17 cellular contexts compared by ENCODE assay signal in genomic region chr3:43246956-43247355, GRCh38. TPM values are rescaled to one million over a fixed set of nuclear protein-coding genes. Genes with fewer than 3 reads are reported as not detected.
DNase-seq lines count a peak whose midpoint lies in the region; ATAC-seq and TF ChIP-seq lines count a peak whose summit lies in the region.
"Had no signal": no experiment of that assay in that cellular context is flagged by ENCODE, and none has a peak within 500 bp of the region (broad histone marks: within the 10 kb centered on the region; RNA-seq: fewer than 3 reads in every experiment).

No MANE protein-coding gene starts in this region.

- CTCF ChIA-PET in activated CD4-positive, alpha-beta T cell treated with anti-CD3 and anti-CD28 coated beads for 36 hours (lab: Charles Lee): interaction anchor here (0.7 to 1.5 kb wide), 2 partner anchors 21 to 53 kb away, joined by 3 to 4 read pairs; no protein-coding TSS in a partner anchor

- H3K4me3 ChIP-seq in left ventricle myocardium inferior: no peak overlapping the region
- H3K4me3 ChIP-seq in effector memory CD4-positive, alpha-beta T cell (ENCODE audit: insufficient read depth, low read depth, low read length, poor library complexity, severe bottlenecking): no peak overlapping the region
- H3K4me3 ChIP-seq: cardiac muscle cell, MG63, skin epidermis, thyroid gland had no signal

- H3K4me3 Mint-ChIP-seq in activated CD4-positive, alpha-beta T cell treated with anti-CD3 and anti-CD28 coated beads for 36 hours: no peak overlapping the region
- H3K4me3 Mint-ChIP-seq in T-helper 17 cell: no peak overlapping the region

- no peak for DNase-seq in activated CD4-positive, alpha-beta T cell treated with anti-CD3 and anti-CD28 coated beads for 36 hours
- no peak for DNase-seq in activated CD4-positive, alpha-beta T cell treated with anti-CD3 and anti-CD28 coated beads, Interleukin-2, amount 50 U/mL, for 4 hours
- DNase-seq in T-helper 17 cell (no peak), left ventricle myocardium inferior (no peak), pons (ENCODE audit: low spot score) (peak; percentile 9), UCSD-AML1 (lab: John Stamatoyannopoulos, UW; ENCODE audit: unreplicated experiment) (no peak)
- no peak for DNase-seq in effector memory CD4-positive, alpha-beta T cell
- DNase-seq: activated CD4-positive, CD25-positive, alpha-beta regulatory T cell; MG63; NCI-H2107; SK-N-SH; thyroid gland had no signal

- H3K27me3 ChIP-seq in left ventricle myocardium inferior (ENCODE audit: low read depth): no peaks in the 10 kb centered on the region
- H3K27me3 ChIP-seq in effector memory CD4-positive, alpha-beta T cell (replicated peaks; ENCODE audit: control insufficient read depth, insufficient read depth, low read length, poor library complexity, severe bottlenecking): no peaks in the 10 kb centered on the region
- H3K27me3 ChIP-seq: cardiac muscle cell, MG63, thyroid gland had no signal

- H3K9me3 Mint-ChIP-seq in activated CD4-positive, alpha-beta T cell treated with anti-CD3 and anti-CD28 coated beads for 36 hours (ENCODE audit: low read depth): peaks cover 3% of the 10 kb centered on the region

- ATAC-seq in activated CD4-positive, alpha-beta T cell treated with anti-CD3 and anti-CD28 coated beads for 36 hours: no peak
- ATAC-seq in T-helper 17 cell: peak; percentile 65
- no peak for ATAC-seq in GM21381 (IDR thresholded peaks at IDR 0.05; ENCODE audit: unreplicated experiment)

- no peaks in the 10 kb centered on the region for H3K36me3 Mint-ChIP-seq in activated CD4-positive, alpha-beta T cell treated with anti-CD3 and anti-CD28 coated beads for 36 hours (ENCODE audit: low read depth)
- peaks cover 2% of the 10 kb centered on the region for H3K36me3 Mint-ChIP-seq in T-helper 17 cell (ENCODE audit: low read depth)

- intact Hi-C loops in activated CD4-positive, alpha-beta T cell treated with anti-CD3 and anti-CD28 coated beads for 36 hours (cut with DNase I, micrococcal nuclease): no loop called here
- intact Hi-C loops in left ventricle myocardium inferior (cut with micrococcal nuclease): no loop called here

- no peaks in the 10 kb centered on the region for H3K27me3 Mint-ChIP-seq in activated CD4-positive, alpha-beta T cell treated with anti-CD3 and anti-CD28 coated beads for 36 hours
- H3K27me3 Mint-ChIP-seq in T-helper 17 cell: no peaks in the 10 kb centered on the region

- peaks cover 50% of the 10 kb centered on the region for H3K4me1 Mint-ChIP-seq in activated CD4-positive, alpha-beta T cell treated with anti-CD3 and anti-CD28 coated beads for 36 hours
- peaks cover 29% of the 10 kb centered on the region for H3K4me1 Mint-ChIP-seq in T-helper 17 cell

- H3K27ac Mint-ChIP-seq in activated CD4-positive, alpha-beta T cell treated with anti-CD3 and anti-CD28 coated beads for 36 hours: peak overlapping the region; percentile 44
- peak overlapping the region; percentile 17 for H3K27ac Mint-ChIP-seq in T-helper 17 cell

- POLR2A ChIA-PET in activated CD4-positive, alpha-beta T cell treated with anti-CD3 and anti-CD28 coated beads for 36 hours (lab: Charles Lee): no interaction called here

- H3K36me3 ChIP-seq in left ventricle myocardium inferior: no peaks in the 10 kb centered on the region
- no peaks in the 10 kb centered on the region for H3K36me3 ChIP-seq in effector memory CD4-positive, alpha-beta T cell (ENCODE audit: control insufficient read depth, insufficient read depth, low read length)
- H3K36me3 ChIP-seq: cardiac muscle cell, MG63, thyroid gland had no signal

- no peaks in the 10 kb centered on the region for H3K9me3 ChIP-seq in T-helper 17 cell (ENCODE audit: control insufficient read depth, low read length, poor library complexity, severe bottlenecking)
- peaks cover 10% of the 10 kb centered on the region for H3K9me3 ChIP-seq in left ventricle myocardium inferior (replicated peaks)
- no peaks in the 10 kb centered on the region for H3K9me3 ChIP-seq in effector memory CD4-positive, alpha-beta T cell (ENCODE audit: control insufficient read depth, low read length)
- H3K9me3 ChIP-seq: MG63, SK-N-SH, thyroid gland had no signal

- no peak for TF ChIP-seq CTCF in left ventricle myocardium inferior (IDR thresholded peaks at IDR 0.05; ENCODE audit: borderline replicate concordance)

- peaks cover 52% of the 10 kb centered on the region for H3K4me1 ChIP-seq in left ventricle myocardium inferior
- H3K4me1 ChIP-seq in effector memory CD4-positive, alpha-beta T cell (ENCODE audit: control insufficient read depth, insufficient read depth, low read length, poor library complexity, severe bottlenecking): peaks cover 15% of the 10 kb centered on the region
- H3K4me1 ChIP-seq: thyroid gland had no signal

- H3K27ac ChIP-seq in left ventricle myocardium inferior (replicated peaks): peak overlapping the region; percentile 78
- H3K27ac ChIP-seq in effector memory CD4-positive, alpha-beta T cell (ENCODE audit: insufficient read depth, low read length, poor library complexity, severe bottlenecking): no peak overlapping the region
- H3K27ac ChIP-seq: 22Rv1, cardiac muscle cell, epithelial cell of prostate had no signal

RNA-seq across cellular contexts. Expression of gene SNRK, which starts 39.4 kb away (rescaled TPM):
- total RNA-seq in activated CD4-positive, alpha-beta T cell treated with anti-CD3 and anti-CD28 coated beads for 36 hours: 10 to 100 TPM; 19.5 to 22.9 TPM
- total RNA-seq in T-helper 17 cell (100 to 1,000 TPM; 127 to 159 TPM), left ventricle myocardium inferior (23.1 TPM)
